Comparison of ENCODE assay signal across 9 cellular contexts in the genomic region with DNA sequence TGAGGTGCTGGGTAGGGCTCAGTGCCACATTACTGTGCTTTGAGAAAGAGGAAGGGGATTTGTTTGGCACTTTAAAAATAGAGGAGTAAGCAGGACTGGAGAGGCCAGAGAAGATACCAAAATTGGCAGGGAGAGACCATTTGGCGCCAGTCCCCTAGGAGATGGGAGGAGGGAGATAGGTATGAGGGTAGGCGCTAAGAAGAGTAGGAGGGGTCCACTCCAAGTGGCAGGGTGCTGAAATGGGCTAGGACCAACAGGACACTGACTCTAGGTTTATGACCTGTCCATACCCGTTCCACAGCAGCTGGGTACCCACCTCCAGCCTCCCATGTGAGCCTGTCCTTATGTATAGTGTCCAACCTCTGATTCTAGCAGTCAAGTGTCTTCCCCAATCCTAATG. TPM values are rescaled to one million over a fixed set of nuclear protein-coding genes. Genes with fewer than 3 reads are reported as not detected.
DNase-seq lines count a peak whose midpoint lies in the region; ATAC-seq, FAIRE-seq and TF ChIP-seq lines count a peak whose summit lies in the region.
"Had no signal": no experiment of that assay in that cellular context is flagged by ENCODE, and none has a peak within 500 bp of the region (broad histone marks: within the 10 kb centered on the region; RNA-seq: fewer than 3 reads in every experiment).

No MANE protein-coding gene starts in this region.

- TF ChIP-seq POLR2A in suprapubic skin (IDR thresholded peaks at IDR 0.05) (no peak), GM12891 (IDR thresholded peaks at IDR 0.05; ENCODE audit: low read depth, low read length) (no peak)

- no peaks in the 10 kb centered on the region for H3K9me3 Mint-ChIP-seq in activated CD4-positive, alpha-beta T cell treated with anti-CD3 and anti-CD28 coated beads, Interleukin-2, amount 10 ng/mL, durations not matched to agents 24 days and 14 days
- no peaks in the 10 kb centered on the region for H3K9me3 Mint-ChIP-seq in activated T-helper 2 cell treated with anti-CD3 and anti-CD28 coated beads, Interferon-gamma antibody, Interleukin-2, Interleukin-4, amounts not matched to agents 10 μg/mL and 5 μg/mL and 100 μg/mL, durations not matched to agents 14 hours and 24 hours and 36 hours
- H3K9me3 Mint-ChIP-seq in T-helper 2 cell treated with Interferon-gamma antibody and Interleukin-4, amounts not matched to agents 5 μg/mL and 100 μg/mL, for 36 hours: no peaks in the 10 kb centered on the region

- H3K4me1 ChIP-seq in lung (ENCODE audit: control insufficient read depth in 2 of 2, insufficient read depth in 2 of 2, low read length in 2 of 2) (peaks cover 15 to 20% of the 10 kb centered on the region in 2 donors), suprapubic skin (peaks cover 76% of the 10 kb centered on the region)

- H3K27ac Mint-ChIP-seq in activated CD4-positive, alpha-beta T cell treated with anti-CD3 and anti-CD28 coated beads, Interleukin-2, amount 10 ng/mL, durations not matched to agents 24 days and 14 days: peak overlapping the region; percentile 59
- peak overlapping the region; percentile 50 for H3K27ac Mint-ChIP-seq in activated T-helper 2 cell treated with anti-CD3 and anti-CD28 coated beads, Interferon-gamma antibody, Interleukin-2, Interleukin-4, amounts not matched to agents 10 μg/mL and 5 μg/mL and 100 μg/mL, durations not matched to agents 14 hours and 24 hours and 36 hours
- no peak overlapping the region for H3K27ac Mint-ChIP-seq in T-helper 2 cell treated with Interferon-gamma antibody and Interleukin-4, amounts not matched to agents 5 μg/mL and 100 μg/mL, for 36 hours

- no peak for TF ChIP-seq EP300 in suprapubic skin (IDR thresholded peaks at IDR 0.05)

- H3K4me1 Mint-ChIP-seq in activated CD4-positive, alpha-beta T cell treated with anti-CD3 and anti-CD28 coated beads, Interleukin-2, amount 10 ng/mL, durations not matched to agents 24 days and 14 days: peaks cover 52% of the 10 kb centered on the region
- peaks cover 53% of the 10 kb centered on the region for H3K4me1 Mint-ChIP-seq in activated T-helper 2 cell treated with anti-CD3 and anti-CD28 coated beads, Interferon-gamma antibody, Interleukin-2, Interleukin-4, amounts not matched to agents 10 μg/mL and 5 μg/mL and 100 μg/mL, durations not matched to agents 14 hours and 24 hours and 36 hours (ENCODE audit: low read depth)
- peaks cover 46% of the 10 kb centered on the region for H3K4me1 Mint-ChIP-seq in T-helper 2 cell treated with Interferon-gamma antibody and Interleukin-4, amounts not matched to agents 5 μg/mL and 100 μg/mL, for 36 hours (ENCODE audit: low read depth)

- no peak for FAIRE-seq in GM12891 (lab: Jason Lieb, UNC)

- no peaks in the 10 kb centered on the region for H3K27me3 ChIP-seq in lung (ENCODE audit: control insufficient read depth, insufficient read depth)
- H3K27me3 ChIP-seq in suprapubic skin: no peaks in the 10 kb centered on the region

- no peak for ATAC-seq in lung (ENCODE audit: insufficient read depth, low FRiP score)

- no peak overlapping the region for H3K4me3 Mint-ChIP-seq in activated CD4-positive, alpha-beta T cell treated with anti-CD3 and anti-CD28 coated beads, Interleukin-2, amount 10 ng/mL, durations not matched to agents 24 days and 14 days
- H3K4me3 Mint-ChIP-seq in activated T-helper 2 cell treated with anti-CD3 and anti-CD28 coated beads, Interferon-gamma antibody, Interleukin-2, Interleukin-4, amounts not matched to agents 10 μg/mL and 5 μg/mL and 100 μg/mL, durations not matched to agents 14 hours and 24 hours and 36 hours (ENCODE audit: low read depth): no peak overlapping the region
- H3K4me3 Mint-ChIP-seq in T-helper 2 cell treated with Interferon-gamma antibody and Interleukin-4, amounts not matched to agents 5 μg/mL and 100 μg/mL, for 36 hours: no peak overlapping the region

- WGBS in lung, 2 donors: 68 to 83% methylated on average over 3 of the region's 3 CpGs
- WGBS in suprapubic skin: 60% methylated on average over 3 of the region's 3 CpGs

- intact Hi-C loops in activated CD4-positive, alpha-beta T cell treated with anti-CD3 and anti-CD28 coated beads, Interleukin-2, amount 10 ng/mL, durations not matched to agents 24 days and 14 days (cut with micrococcal nuclease): no loop called here
- intact Hi-C loops in activated T-helper 2 cell treated with anti-CD3 and anti-CD28 coated beads, Interferon-gamma antibody, Interleukin-2, Interleukin-4, amounts not matched to agents 10 μg/mL and 5 μg/mL and 100 μg/mL, durations not matched to agents 14 hours and 24 hours and 36 hours (cut with micrococcal nuclease): no loop called here

- H3K36me3 ChIP-seq in lung (ENCODE audit: control insufficient read depth in 2 of 2, insufficient read depth in 2 of 2, low read length in 2 of 2): peaks cover 2 to 15% of the 10 kb centered on the region in 2 donors
- H3K36me3 ChIP-seq in suprapubic skin: peaks cover 22% of the 10 kb centered on the region

- no peak for DNase-seq in activated CD4-positive, alpha-beta T cell treated with anti-CD3 and anti-CD28 coated beads, Interleukin-2, amount 10 ng/mL, durations not matched to agents 24 days and 14 days
- no peak for DNase-seq in activated CD4-positive, alpha-beta T cell treated with anti-CD3 and anti-CD28 coated beads, Interleukin-2, amount 50 U/mL, for 48 hours
- no peak for DNase-seq in activated T-helper 2 cell treated with anti-CD3 and anti-CD28 coated beads, Interferon-gamma antibody, Interleukin-2, Interleukin-4, amounts not matched to agents 10 μg/mL and 5 μg/mL and 100 μg/mL, durations not matched to agents 14 hours and 24 hours and 36 hours (ENCODE audit: low spot score)
- no peak for DNase-seq in lung (ENCODE audit: low spot score)
- DNase-seq in suprapubic skin (ENCODE audit: low spot score in 2 of 2): no peak
- DNase-seq in T-helper 2 cell treated with Interferon-gamma antibody and Interleukin-4, amounts not matched to agents 5 μg/mL and 100 μg/mL, for 36 hours (ENCODE audit: low spot score): no peak
- no peak for DNase-seq in iPS-NIHi7 (ENCODE audit: extremely low spot score)
- no peak for DNase-seq in GM12891 (ENCODE audit: insufficient read length, low spot score)
- DNase-seq: NCI-H187 treated with DMSO at 0.1 percent for 48 hours had no signal

- no peak overlapping the region for H3K4me3 ChIP-seq in lung
- no peak overlapping the region for H3K4me3 ChIP-seq in suprapubic skin

- peak overlapping the region; percentile 8 to 45 for H3K27ac ChIP-seq in lung (ENCODE audit: low read depth in 1 of 2, low read length in 1 of 2)
- H3K27ac ChIP-seq in suprapubic skin: peak overlapping the region; percentile 92

- H3K27me3 Mint-ChIP-seq in activated CD4-positive, alpha-beta T cell treated with anti-CD3 and anti-CD28 coated beads, Interleukin-2, amount 10 ng/mL, durations not matched to agents 24 days and 14 days: no peaks in the 10 kb centered on the region
- no peaks in the 10 kb centered on the region for H3K27me3 Mint-ChIP-seq in activated T-helper 2 cell treated with anti-CD3 and anti-CD28 coated beads, Interferon-gamma antibody, Interleukin-2, Interleukin-4, amounts not matched to agents 10 μg/mL and 5 μg/mL and 100 μg/mL, durations not matched to agents 14 hours and 24 hours and 36 hours (ENCODE audit: low read depth)
- no peaks in the 10 kb centered on the region for H3K27me3 Mint-ChIP-seq in T-helper 2 cell treated with Interferon-gamma antibody and Interleukin-4, amounts not matched to agents 5 μg/mL and 100 μg/mL, for 36 hours (ENCODE audit: low read depth)

- H3K9me3 ChIP-seq in lung (ENCODE audit: control insufficient read depth in 2 of 2, insufficient read depth in 1 of 2, low read length in 1 of 2) (no peaks in the 10 kb centered on the region), suprapubic skin (no peaks in the 10 kb centered on the region)

- TF ChIP-seq CTCF in lung (IDR thresholded peaks at IDR 0.05; ENCODE audit: control extremely low read depth, extremely low read depth) (no peak), suprapubic skin (IDR thresholded peaks at IDR 0.05) (no peak)

- H3K36me3 Mint-ChIP-seq in activated CD4-positive, alpha-beta T cell treated with anti-CD3 and anti-CD28 coated beads, Interleukin-2, amount 10 ng/mL, durations not matched to agents 24 days and 14 days (ENCODE audit: low read depth): peaks cover 22% of the 10 kb centered on the region
- peaks cover 29% of the 10 kb centered on the region for H3K36me3 Mint-ChIP-seq in activated T-helper 2 cell treated with anti-CD3 and anti-CD28 coated beads, Interferon-gamma antibody, Interleukin-2, Interleukin-4, amounts not matched to agents 10 μg/mL and 5 μg/mL and 100 μg/mL, durations not matched to agents 14 hours and 24 hours and 36 hours (ENCODE audit: low read depth)
- H3K36me3 Mint-ChIP-seq in T-helper 2 cell treated with Interferon-gamma antibody and Interleukin-4, amounts not matched to agents 5 μg/mL and 100 μg/mL, for 36 hours (ENCODE audit: low read depth): peaks cover 20% of the 10 kb centered on the region

RNA-seq across cellular contexts. Expression of a gene that starts 1.0 kb away (rescaled TPM):
- 72.4 and 76.8 TPM in 2 replicates for total RNA-seq in activated CD4-positive, alpha-beta T cell treated with anti-CD3 and anti-CD28 coated beads, Interleukin-2, amount 10 ng/mL, durations not matched to agents 24 days and 14 days
- 71.6 and 79.1 TPM in 2 replicates for total RNA-seq in activated T-helper 2 cell treated with anti-CD3 and anti-CD28 coated beads, Interferon-gamma antibody, Interleukin-2, Interleukin-4, amounts not matched to agents 10 μg/mL and 5 μg/mL and 100 μg/mL, durations not matched to agents 14 hours and 24 hours and 36 hours
- total RNA-seq in lung (10 to 100 TPM; 17.7 to 48.7 TPM), suprapubic skin (10 to 100 TPM; 19.3 to 36.2 (median 24.5) TPM)
- polyA plus RNA-seq in lung: 10 to 100 TPM; 41.9 to 43.2 TPM
- polyA plus RNA-seq in GM12891 (2012; ENCODE audit: low read depth, missing spikeins): 55.7 TPM

RNA-seq across cellular contexts. Expression of a gene that starts 3.9 kb away (rescaled TPM):
- total RNA-seq in activated CD4-positive, alpha-beta T cell treated with anti-CD3 and anti-CD28 coated beads, Interleukin-2, amount 10 ng/mL, durations not matched to agents 24 days and 14 days: 71.6 and 78.2 TPM in 2 replicates
- total RNA-seq in activated T-helper 2 cell treated with anti-CD3 and anti-CD28 coated beads, Interferon-gamma antibody, Interleukin-2, Interleukin-4, amounts not matched to agents 10 μg/mL and 5 μg/mL and 100 μg/mL, durations not matched to agents 14 hours and 24 hours and 36 hours: 74.8 and 76.5 TPM in 2 replicates
- total RNA-seq in lung (100 to 1,000 TPM in 1 of 2 donors, 10 to 100 TPM in 1; 73.4 to 141 TPM), suprapubic skin (10 to 100 TPM; 60.0 to 79.5 (median 69.6) TPM)
- polyA plus RNA-seq in lung: 100 to 1,000 TPM; 103 to 247 TPM
- polyA plus RNA-seq in GM12891 (2012; ENCODE audit: low read depth, missing spikeins): 54.0 TPM

RNA-seq across cellular contexts. Expression of a gene that starts 8.2 kb away (rescaled TPM):
- 8.3 and 9.7 TPM in 2 replicates for total RNA-seq in activated CD4-positive, alpha-beta T cell treated with anti-CD3 and anti-CD28 coated beads, Interleukin-2, amount 10 ng/mL, durations not matched to agents 24 days and 14 days
- total RNA-seq in activated T-helper 2 cell treated with anti-CD3 and anti-CD28 coated beads, Interferon-gamma antibody, Interleukin-2, Interleukin-4, amounts not matched to agents 10 μg/mL and 5 μg/mL and 100 μg/mL, durations not matched to agents 14 hours and 24 hours and 36 hours: 12.5 TPM in 2 replicates
- total RNA-seq in lung: 10 to 100 TPM; 13.6 to 21.8 TPM
- 10 to 100 TPM in 1 of 2 donors, 1 to 10 TPM in 1; 9.5 to 13.7 TPM for polyA plus RNA-seq in lung
- total RNA-seq in suprapubic skin: 10 to 100 TPM; 16.6 to 41.0 (median 20.3) TPM
- polyA plus RNA-seq in GM12891 (2012; ENCODE audit: low read depth, missing spikeins): 10.8 TPM

RNA-seq across cellular contexts. Expression of a gene that starts 12.9 kb away (rescaled TPM):
- 128 and 130 TPM in 2 replicates for total RNA-seq in activated CD4-positive, alpha-beta T cell treated with anti-CD3 and anti-CD28 coated beads, Interleukin-2, amount 10 ng/mL, durations not matched to agents 24 days and 14 days
- total RNA-seq in activated T-helper 2 cell treated with anti-CD3 and anti-CD28 coated beads, Interferon-gamma antibody, Interleukin-2, Interleukin-4, amounts not matched to agents 10 μg/mL and 5 μg/mL and 100 μg/mL, durations not matched to agents 14 hours and 24 hours and 36 hours: 124 TPM in 2 replicates
- 10 to 100 TPM; 40.5 to 84.7 TPM for total RNA-seq in lung
- 10 to 100 TPM; 57.2 to 61.6 TPM for polyA plus RNA-seq in lung
- 10 to 100 TPM; 20.0 to 45.1 (median 31.0) TPM for total RNA-seq in suprapubic skin
- 32.4 TPM for polyA plus RNA-seq in GM12891 (2012; ENCODE audit: low read depth, missing spikeins)

RNA-seq across cellular contexts. Expression of a gene that starts 18.0 kb away (rescaled TPM):
- 195 and 200 TPM in 2 replicates for total RNA-seq in activated CD4-positive, alpha-beta T cell treated with anti-CD3 and anti-CD28 coated beads, Interleukin-2, amount 10 ng/mL, durations not matched to agents 24 days and 14 days
- total RNA-seq in activated T-helper 2 cell treated with anti-CD3 and anti-CD28 coated beads, Interferon-gamma antibody, Interleukin-2, Interleukin-4, amounts not matched to agents 10 μg/mL and 5 μg/mL and 100 μg/mL, durations not matched to agents 14 hours and 24 hours and 36 hours: 148 and 152 TPM in 2 replicates
- total RNA-seq in lung (100 to 1,000 TPM; 105 to 146 TPM), suprapubic skin (100 to 1,000 TPM; 145 to 213 (median 182) TPM)
- 100 to 1,000 TPM; 206 to 230 TPM for polyA plus RNA-seq in lung
- polyA plus RNA-seq in GM12891 (2012; ENCODE audit: low read depth, missing spikeins): 127 TPM
